20 cellular contexts compared by ENCODE assay signal in genomic region chr6:2868637-2869379, GRCh38. TPM values are rescaled to one million over a fixed set of nuclear protein-coding genes. Genes with fewer than 3 reads are reported as not detected.
DNase-seq lines count a peak whose midpoint lies in the region; ATAC-seq and TF ChIP-seq lines count a peak whose summit lies in the region.
"Had no signal": no experiment of that assay in that cellular context is flagged by ENCODE, and none has a peak within 500 bp of the region (broad histone marks: within the 10 kb centered on the region; RNA-seq: fewer than 3 reads in every experiment).

No MANE protein-coding gene starts in this region.

- H2BK15ac ChIP-seq in H9 (ENCODE audit: low read depth, low read length) = no peak overlapping the region

- intact Hi-C loops in activated CD4-positive, alpha-beta T cell treated with anti-CD3 and anti-CD28 coated beads for 36 hours (cut with DNase I, micrococcal nuclease) = no loop called here
- intact Hi-C loops in activated T-helper 1 cell treated with anti-CD3 and anti-CD28 coated beads, Interleukin-12 subunit alpha, Interleukin-12 subunit beta, Interleukin-2, Interleukin-4 antibody, amounts not matched to agents 30 ng/mL and 10 ng/mL and 1 ng/mL, durations not matched to agents 14 hours and 24 hours and 36 hours (cut with micrococcal nuclease) = loop anchor here (1.0 kb wide), 2 partner anchors 9 to 10 kb away; no protein-coding TSS in a partner anchor
- intact Hi-C loops in naive thymus-derived CD4-positive, alpha-beta T cell (cut with micrococcal nuclease) = loop anchor here (1.0 kb wide), 2 partner anchors 11 kb away; no protein-coding TSS in a partner anchor

- H3K23ac ChIP-seq in H9 (ENCODE audit: insufficient read length, low read depth, low read length) = no peak overlapping the region

- TF ChIP-seq POLR2A in GM18505 (IDR thresholded peaks at IDR 0.05; ENCODE audit: borderline replicate concordance, extremely low read depth, insufficient read depth, insufficient read length) = no peak

- CTCF ChIA-PET in activated CD4-positive, alpha-beta T cell treated with anti-CD3 and anti-CD28 coated beads for 36 hours (lab: Charles Lee) = interaction anchor here (0.7 to 3.7 kb wide), 15 partner anchors 9 to 128 kb away, joined by 3 to 22 read pairs (median 5); partner anchors contain the start of gene SERPINB1
- CTCF ChIA-PET in naive thymus-derived CD4-positive, alpha-beta T cell (lab: Charles Lee) = interaction anchor here (0.7 to 1.4 kb wide), 10 partner anchors 8 to 43 kb away, joined by 3 to 5 read pairs (median 3); no protein-coding TSS in a partner anchor

- no peaks in the 10 kb centered on the region for H3K36me3 ChIP-seq in naive thymus-derived CD4-positive, alpha-beta T cell (ENCODE audit: control insufficient read depth in 2 of 3, insufficient read depth in 3 of 3, low read length in 3 of 3)
- H3K36me3 ChIP-seq: lower lobe of right lung had no signal

- peaks cover 4% of the 10 kb centered on the region for H3K36me3 Mint-ChIP-seq in activated CD4-positive, alpha-beta T cell treated with anti-CD3 and anti-CD28 coated beads for 36 hours (ENCODE audit: low read depth)
- peaks cover 3 to 12% (median 3%) of the 10 kb centered on the region in 3 experiments; a peak in 3 of 7 replicates for H3K36me3 Mint-ChIP-seq in H9 (ENCODE audit: insufficient read depth in 1 of 3, low read depth in 3 of 3)
- H3K36me3 Mint-ChIP-seq in activated T-helper 1 cell treated with anti-CD3 and anti-CD28 coated beads, Interleukin-12 subunit alpha, Interleukin-12 subunit beta, Interleukin-2, Interleukin-4 antibody, amounts not matched to agents 30 ng/mL and 10 ng/mL and 1 ng/mL, durations not matched to agents 14 hours and 24 hours and 36 hours (ENCODE audit: low read depth) = peaks cover 7% of the 10 kb centered on the region
- H3K36me3 Mint-ChIP-seq in naive thymus-derived CD4-positive, alpha-beta T cell = peaks cover 0 to 25% (median 0%) of the 10 kb centered on the region in 5 donors

- peak overlapping the region; percentile 46 for H3K4me3 Mint-ChIP-seq in activated CD4-positive, alpha-beta T cell treated with anti-CD3 and anti-CD28 coated beads for 36 hours
- H3K4me3 Mint-ChIP-seq in H9 = no peak overlapping the region; a peak in 1 of 5 replicates
- no peak overlapping the region for H3K4me3 Mint-ChIP-seq in activated T-helper 1 cell treated with anti-CD3 and anti-CD28 coated beads, Interleukin-12 subunit alpha, Interleukin-12 subunit beta, Interleukin-2, Interleukin-4 antibody, amounts not matched to agents 30 ng/mL and 10 ng/mL and 1 ng/mL, durations not matched to agents 14 hours and 24 hours and 36 hours
- peak overlapping the region in 6 of 10 donors; percentile 7 to 60 (median 34) for H3K4me3 Mint-ChIP-seq in naive thymus-derived CD4-positive, alpha-beta T cell

- no peak overlapping the region for H4K91ac ChIP-seq in H9 (ENCODE audit: insufficient read length, low read depth, low read length)

- no peak overlapping the region for H3K9ac ChIP-seq in H9 (ENCODE audit: extremely low read depth, insufficient read length, low read length)

- no peaks in the 10 kb centered on the region for H3K9me3 ChIP-seq in H9 (ENCODE audit: control insufficient read depth, low read depth, low read length)
- H3K9me3 ChIP-seq in naive thymus-derived CD4-positive, alpha-beta T cell (ENCODE audit: control insufficient read depth in 2 of 3, low read length in 3 of 3) = no peaks in the 10 kb centered on the region
- H3K9me3 ChIP-seq: body of pancreas, lower lobe of right lung, psoas muscle had no signal

- H2BK5ac ChIP-seq in H9 (ENCODE audit: insufficient read length, low read length) = no peak overlapping the region

- no CpG with 5 or more reads among the region's 10 CpGs for WGBS in H9 (ENCODE audit: extremely low coverage, insufficient read length, low lambda C conversion rate)

- H3K18ac ChIP-seq in H9 (ENCODE audit: insufficient read length, low read depth, low read length) = no peak overlapping the region

- H3K79me1 ChIP-seq in H9 (ENCODE audit: insufficient read depth, low read depth, low read length, poor library complexity, severe bottlenecking) = no peaks in the 10 kb centered on the region

- H2AFZ ChIP-seq in H9 (ENCODE audit: low read length) = no peak overlapping the region

- peaks cover 64% of the 10 kb centered on the region for H3K4me1 Mint-ChIP-seq in activated CD4-positive, alpha-beta T cell treated with anti-CD3 and anti-CD28 coated beads for 36 hours
- peaks cover 65 to 68% of the 10 kb centered on the region in 2 experiments for H3K4me1 Mint-ChIP-seq in H9
- peaks cover 46% of the 10 kb centered on the region for H3K4me1 Mint-ChIP-seq in activated T-helper 1 cell treated with anti-CD3 and anti-CD28 coated beads, Interleukin-12 subunit alpha, Interleukin-12 subunit beta, Interleukin-2, Interleukin-4 antibody, amounts not matched to agents 30 ng/mL and 10 ng/mL and 1 ng/mL, durations not matched to agents 14 hours and 24 hours and 36 hours (ENCODE audit: low read depth)
- peaks cover 8 to 55% (median 40%) of the 10 kb centered on the region in 7 donors for H3K4me1 Mint-ChIP-seq in naive thymus-derived CD4-positive, alpha-beta T cell

- H3K4me1 ChIP-seq in H9 (ENCODE audit: insufficient read depth, low read length) = peaks cover 13% of the 10 kb centered on the region
- H3K4me1 ChIP-seq in naive thymus-derived CD4-positive, alpha-beta T cell (ENCODE audit: control insufficient read depth in 2 of 2, insufficient read depth in 2 of 2, low read length in 2 of 2) = no peaks in the 10 kb centered on the region

- H4K8ac ChIP-seq in H9 (replicated peaks; ENCODE audit: insufficient read length, low read depth, low read length) = no peak overlapping the region

- H2BK20ac ChIP-seq in H9 (ENCODE audit: low read depth, low read length, poor library complexity, severe bottlenecking) = no peak overlapping the region

- ATAC-seq in activated CD4-positive, alpha-beta T cell treated with anti-CD3 and anti-CD28 coated beads for 36 hours = peak; percentile 69
- ATAC-seq in naive thymus-derived CD4-positive, alpha-beta T cell = peak; percentile 45
- ATAC-seq in GM18505 (IDR thresholded peaks at IDR 0.05; ENCODE audit: unreplicated experiment) (no peak), GM18870 (IDR thresholded peaks at IDR 0.05; ENCODE audit: unreplicated experiment) (no peak), HG02938 (IDR thresholded peaks at IDR 0.05; ENCODE audit: unreplicated experiment) (no peak)
- ATAC-seq: body of pancreas, esophagus mucosa, lower lobe of right lung, psoas muscle had no signal

- H3K56ac ChIP-seq in H9 (ENCODE audit: insufficient read length, low read depth, low read length) = no peak overlapping the region

- H3K9me3 Mint-ChIP-seq in activated CD4-positive, alpha-beta T cell treated with anti-CD3 and anti-CD28 coated beads for 36 hours (ENCODE audit: low read depth) = no peaks in the 10 kb centered on the region
- peaks cover 0 to 2% of the 10 kb centered on the region in 2 experiments; a peak in 2 of 5 replicates for H3K9me3 Mint-ChIP-seq in H9
- peaks cover 6% of the 10 kb centered on the region for H3K9me3 Mint-ChIP-seq in activated T-helper 1 cell treated with anti-CD3 and anti-CD28 coated beads, Interleukin-12 subunit alpha, Interleukin-12 subunit beta, Interleukin-2, Interleukin-4 antibody, amounts not matched to agents 30 ng/mL and 10 ng/mL and 1 ng/mL, durations not matched to agents 14 hours and 24 hours and 36 hours
- H3K9me3 Mint-ChIP-seq in naive thymus-derived CD4-positive, alpha-beta T cell = peaks cover 0 to 4% (median 0%) of the 10 kb centered on the region in 11 donors

- no peak overlapping the region for H3T11ph ChIP-seq in H9 (ENCODE audit: low read length)

- H3K27ac ChIP-seq in H9 (ENCODE audit: insufficient read length, low read depth, low read length) = no peak overlapping the region
- H3K27ac ChIP-seq in naive thymus-derived CD4-positive, alpha-beta T cell (ENCODE audit: low read depth, low read length) = no peak overlapping the region
- H3K27ac ChIP-seq: body of pancreas, lower lobe of right lung, psoas muscle had no signal

- POLR2A ChIA-PET in activated CD4-positive, alpha-beta T cell treated with anti-CD3 and anti-CD28 coated beads for 36 hours (lab: Charles Lee) = interaction anchor here (0.7 to 2.9 kb wide), 18 partner anchors 7 to 121 kb away, joined by 3 to 31 read pairs (median 5); no protein-coding TSS in a partner anchor
- POLR2A ChIA-PET in naive thymus-derived CD4-positive, alpha-beta T cell (lab: Charles Lee) = interaction anchor here (0.7 to 4.8 kb wide), 10 partner anchors 19 to 72 kb away, joined by 4 to 32 read pairs (median 6); partner anchors contain the start of genes SERPINB1 and SERPINB9

- no peak overlapping the region for H2BK12ac ChIP-seq in H9 (ENCODE audit: insufficient read length, low read depth, low read length)

- H3K27me3 ChIP-seq in H9 (ENCODE audit: insufficient read depth, low read length) = no peaks in the 10 kb centered on the region
- H3K27me3 ChIP-seq in naive thymus-derived CD4-positive, alpha-beta T cell (ENCODE audit: control insufficient read depth in 2 of 2, insufficient read depth in 2 of 2, low read length in 2 of 2) = no peaks in the 10 kb centered on the region
- H3K27me3 ChIP-seq: body of pancreas had no signal

- H3K27me3 Mint-ChIP-seq in activated CD4-positive, alpha-beta T cell treated with anti-CD3 and anti-CD28 coated beads for 36 hours = no peaks in the 10 kb centered on the region
- H3K27me3 Mint-ChIP-seq in H9 (ENCODE audit: low read depth) = peaks cover 2% of the 10 kb centered on the region; the same call in 1 of the 2 replicates
- no peaks in the 10 kb centered on the region for H3K27me3 Mint-ChIP-seq in activated T-helper 1 cell treated with anti-CD3 and anti-CD28 coated beads, Interleukin-12 subunit alpha, Interleukin-12 subunit beta, Interleukin-2, Interleukin-4 antibody, amounts not matched to agents 30 ng/mL and 10 ng/mL and 1 ng/mL, durations not matched to agents 14 hours and 24 hours and 36 hours (ENCODE audit: insufficient read depth)
- H3K27me3 Mint-ChIP-seq in naive thymus-derived CD4-positive, alpha-beta T cell = no peaks in the 10 kb centered on the region

- H2AK5ac ChIP-seq in H9 (ENCODE audit: insufficient read length, low read length) = no peak overlapping the region

- H3K4ac ChIP-seq in H9 (ENCODE audit: low read depth, low read length) = no peak overlapping the region

- no peak overlapping the region for H4K5ac ChIP-seq in H9 (ENCODE audit: insufficient read length, low read depth, low read length)

- no peak for TF ChIP-seq CTCF in H9 (conservative IDR thresholded peaks at IDR 0.05)

- no peak overlapping the region for H3K4me3 ChIP-seq in naive thymus-derived CD4-positive, alpha-beta T cell (ENCODE audit: low read length)
- H3K4me3 ChIP-seq: body of pancreas, lower lobe of right lung, psoas muscle had no signal

- DNase-seq in activated CD4-positive, alpha-beta T cell treated with anti-CD3 and anti-CD28 coated beads for 36 hours = no peak
- DNase-seq in activated CD4-positive, alpha-beta T cell treated with anti-CD3 and anti-CD28 coated beads, Interleukin-2, amount 50 U/mL, for 48 hours = no peak
- no peak for DNase-seq in H9
- DNase-seq in activated T-helper 1 cell treated with anti-CD3 and anti-CD28 coated beads, Interleukin-12 subunit alpha, Interleukin-12 subunit beta, Interleukin-2, Interleukin-4 antibody, amounts not matched to agents 30 ng/mL and 10 ng/mL and 1 ng/mL, durations not matched to agents 14 hours and 24 hours and 36 hours (ENCODE audit: low spot score) = no peak
- DNase-seq in naive thymus-derived CD4-positive, alpha-beta T cell = no peak
- DNase-seq: activated CD4-positive, alpha-beta T cell treated with anti-CD3 and anti-CD28 coated beads for 4 hours; activated gamma-delta T cell treated with Interleukin-2 at 50 U/mL for 16 hours; body of pancreas; EL; lower lobe of right lung; NCI-H187 treated with DMSO at 0.1 percent for 48 hours; NCI-H446 treated with DMSO at 0.1 percent for 48 hours; psoas muscle; SHP77; stimulated activated naive CD4-positive, alpha-beta T cell treated with Interleukin-2 at 50 U/mL for 16 hours had no signal

- no peak overlapping the region for H2BK120ac ChIP-seq in H9 (ENCODE audit: low read depth, low read length, poor library complexity, severe bottlenecking)

- no peaks in the 10 kb centered on the region for H3K23me2 ChIP-seq in H9 (ENCODE audit: insufficient read length, low read depth, low read length, poor library complexity, severe bottlenecking)

- H3K4me2 ChIP-seq in H9 (ENCODE audit: insufficient read depth, insufficient read length, low read length) = no peak overlapping the region

- no peak overlapping the region for H3K14ac ChIP-seq in H9 (ENCODE audit: insufficient read depth, low read length)

- H4K20me1 ChIP-seq in H9 (ENCODE audit: control insufficient read depth, insufficient read depth, insufficient read length) = no peaks in the 10 kb centered on the region

- H3K27ac Mint-ChIP-seq in activated CD4-positive, alpha-beta T cell treated with anti-CD3 and anti-CD28 coated beads for 36 hours = peak overlapping the region; percentile 89
- peak overlapping the region; percentile 45 to 77 (median 68); a peak in 6 of 7 replicates for H3K27ac Mint-ChIP-seq in H9
- peak overlapping the region; percentile 88 for H3K27ac Mint-ChIP-seq in activated T-helper 1 cell treated with anti-CD3 and anti-CD28 coated beads, Interleukin-12 subunit alpha, Interleukin-12 subunit beta, Interleukin-2, Interleukin-4 antibody, amounts not matched to agents 30 ng/mL and 10 ng/mL and 1 ng/mL, durations not matched to agents 14 hours and 24 hours and 36 hours
- peak overlapping the region; percentile 32 to 91 (median 78) for H3K27ac Mint-ChIP-seq in naive thymus-derived CD4-positive, alpha-beta T cell

- H3K79me2 ChIP-seq in H9 (ENCODE audit: insufficient read depth, low read length) = no peaks in the 10 kb centered on the region

RNA-seq across cellular contexts. Expression of gene SERPINB1, which starts 27.1 kb away (rescaled TPM):
- 100 to 1,000 TPM; 200 to 243 TPM for total RNA-seq in activated CD4-positive, alpha-beta T cell treated with anti-CD3 and anti-CD28 coated beads for 36 hours
- 18.4 and 20.5 TPM in 2 replicates for total RNA-seq in H9 (2021)
- 79.5 and 80.1 TPM in 2 replicates for total RNA-seq in activated T-helper 1 cell treated with anti-CD3 and anti-CD28 coated beads, Interleukin-12 subunit alpha, Interleukin-12 subunit beta, Interleukin-2, Interleukin-4 antibody, amounts not matched to agents 30 ng/mL and 10 ng/mL and 1 ng/mL, durations not matched to agents 14 hours and 24 hours and 36 hours
- 100 to 1,000 TPM in 1 of 5 experiments, 10 to 100 TPM in 4; 43.8 to 108 (median 62.5) TPM for total RNA-seq in naive thymus-derived CD4-positive, alpha-beta T cell
- polyA plus RNA-seq in naive thymus-derived CD4-positive, alpha-beta T cell = 100 to 1,000 TPM; 129 to 135 TPM

RNA-seq across cellular contexts. Expression of gene SERPINB9, which starts 34.3 kb away (rescaled TPM):
- total RNA-seq in activated CD4-positive, alpha-beta T cell treated with anti-CD3 and anti-CD28 coated beads for 36 hours = 100 to 1,000 TPM in 1 of 2 experiments, 10 to 100 TPM in 1; 90.0 to 109 TPM
- 382 and 390 TPM in 2 replicates for total RNA-seq in H9 (2021)
- total RNA-seq in activated T-helper 1 cell treated with anti-CD3 and anti-CD28 coated beads, Interleukin-12 subunit alpha, Interleukin-12 subunit beta, Interleukin-2, Interleukin-4 antibody, amounts not matched to agents 30 ng/mL and 10 ng/mL and 1 ng/mL, durations not matched to agents 14 hours and 24 hours and 36 hours = 86.8 and 87.2 TPM in 2 replicates
- 10 to 100 TPM; 25.1 to 74.4 (median 52.0) TPM for total RNA-seq in naive thymus-derived CD4-positive, alpha-beta T cell
- 10 to 100 TPM; 33.1 to 34.1 TPM for polyA plus RNA-seq in naive thymus-derived CD4-positive, alpha-beta T cell
- total RNA-seq: A172 had no signal

Comparison
In these comparisons a context has a peak if more than half of its experiments do, and no peak if none do; other contexts are left out.
1. ATAC-seq: peak in activated CD4-positive, alpha-beta T cell treated with anti-CD3 and anti-CD28 coated beads for 36 hours (single experiment) and naive thymus-derived CD4-positive, alpha-beta T cell (single experiment); none in GM18505 (single experiment), GM18870 (single experiment) and HG02938 (single experiment).
2. H3K4me3 Mint-ChIP-seq: peak in activated CD4-positive, alpha-beta T cell treated with anti-CD3 and anti-CD28 coated beads for 36 hours (single experiment) and naive thymus-derived CD4-positive, alpha-beta T cell (6 of 10); none in H9 (0 of 2) and activated T-helper 1 cell treated with anti-CD3 and anti-CD28 coated beads, Interleukin-12 subunit alpha, Interleukin-12 subunit beta, Interleukin-2, Interleukin-4 antibody, amounts not matched to agents 30 ng/mL and 10 ng/mL and 1 ng/mL, durations not matched to agents 14 hours and 24 hours and 36 hours (single experiment).
3. intact Hi-C loops: an anchor here in activated T-helper 1 cell treated with anti-CD3 and anti-CD28 coated beads, Interleukin-12 subunit alpha, Interleukin-12 subunit beta, Interleukin-2, Interleukin-4 antibody, amounts not matched to agents 30 ng/mL and 10 ng/mL and 1 ng/mL, durations not matched to agents 14 hours and 24 hours and 36 hours (1.0 kb wide) and naive thymus-derived CD4-positive, alpha-beta T cell (1.0 kb wide); none called in activated CD4-positive, alpha-beta T cell treated with anti-CD3 and anti-CD28 coated beads for 36 hours.
4. Peak in every context shown above with its lines, with median percentiles within 50 percentile points of each other: H3K27ac Mint-ChIP-seq.